In the genomic region with DNA sequence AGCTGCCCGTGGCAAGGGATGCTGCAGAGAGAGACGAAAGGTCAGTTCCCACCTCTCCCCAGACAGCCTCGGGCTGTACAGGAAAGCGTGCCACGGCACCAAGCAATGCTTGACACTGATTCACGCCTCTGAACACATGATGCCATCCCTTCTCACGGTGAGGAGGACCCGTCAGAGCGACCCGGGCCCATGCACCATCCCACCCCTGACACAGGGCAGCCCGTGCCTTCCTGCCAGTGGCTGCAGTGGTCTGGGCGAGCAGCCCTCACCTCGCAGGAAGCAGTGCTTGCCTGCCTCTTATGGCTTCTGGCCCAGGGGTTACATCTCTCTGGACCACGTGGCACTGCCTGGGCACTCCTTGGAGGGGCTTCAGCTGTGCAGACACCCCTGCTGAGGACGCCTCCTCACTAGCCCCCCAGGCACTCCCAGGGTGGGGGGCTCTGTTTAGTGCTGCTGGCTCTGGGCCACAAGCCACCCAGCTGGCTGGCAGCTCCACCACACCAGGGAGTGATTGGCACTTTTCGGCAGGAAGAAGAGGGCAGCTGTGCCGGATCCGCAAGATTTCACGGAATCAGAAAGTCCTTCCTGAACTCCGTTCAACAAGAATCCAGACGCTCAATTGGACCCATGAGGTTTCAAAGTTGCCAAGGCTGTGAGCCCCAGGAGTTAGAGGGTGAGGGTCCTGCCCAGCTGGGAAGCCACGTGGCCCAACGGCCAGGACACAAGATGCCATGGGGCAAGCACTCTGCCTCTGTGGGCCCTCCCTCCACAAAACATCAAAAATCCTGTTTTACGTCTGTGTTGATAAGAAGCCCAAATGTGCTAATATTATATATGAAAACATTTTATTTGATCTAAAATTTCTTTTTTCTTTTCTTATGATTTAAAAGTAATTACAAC, we compare ENCODE assay signal across 29 cellular contexts. TPM values are rescaled to one million over a fixed set of nuclear protein-coding genes. Genes with fewer than 3 reads are reported as not detected.
A peak's percentile ranks its signal among the peaks of the same experiment; 100 is the strongest.
DNase-seq lines count a peak whose midpoint lies in the region; ATAC-seq and TF ChIP-seq lines count a peak whose summit lies in the region.
"Had no signal": no experiment of that assay in that cellular context is flagged by ENCODE, and none has a peak within 500 bp of the region (broad histone marks: within the 10 kb centered on the region; RNA-seq: fewer than 3 reads in every experiment).

No MANE protein-coding gene starts in this region.

- H3K9me2 ChIP-seq in GM23248 (ENCODE audit: insufficient read depth), result no peaks in the 10 kb centered on the region

- H3K36me3 ChIP-seq in Peyer's patch, result no peaks in the 10 kb centered on the region
- no peaks in the 10 kb centered on the region for H3K36me3 ChIP-seq in right lobe of liver
- H3K36me3 ChIP-seq in spleen, result no peaks in the 10 kb centered on the region
- H3K36me3 ChIP-seq in GM23248 (ENCODE audit: low read depth), result no peaks in the 10 kb centered on the region
- H3K36me3 ChIP-seq: ascending aorta, ovary, thoracic aorta, uterus had no signal

- no peaks in the 10 kb centered on the region for H4K20me1 ChIP-seq in GM23248 (ENCODE audit: insufficient read depth)

- no peak overlapping the region for H3K4me2 ChIP-seq in GM23248 (ENCODE audit: unreplicated experiment)

- H3F3A ChIP-seq in GM23248 (ENCODE audit: insufficient read depth), result no peaks in the 10 kb centered on the region

- no peak for TF ChIP-seq POLR2A in Peyer's patch (IDR thresholded peaks at IDR 0.05)
- TF ChIP-seq POLR2A in right lobe of liver (IDR thresholded peaks at IDR 0.05), result no peak
- TF ChIP-seq POLR2A in spleen (IDR thresholded peaks at IDR 0.05), result no peak

- H3K27ac ChIP-seq in Peyer's patch (no peak overlapping the region), right lobe of liver (no peak overlapping the region), spleen (no peak overlapping the region), GM23248 (no peak overlapping the region), caudate nucleus (ENCODE audit: low read depth, low read length) (no peak overlapping the region)
- H3K27ac ChIP-seq: ascending aorta, ovary, SK-N-MC, thoracic aorta, uterus had no signal

- DNase-seq in activated effector memory CD4-positive, alpha-beta T cell treated with anti-CD3 and anti-CD28 coated beads, Interleukin-2, amount 50 U/mL, for 16 hours, result peak; percentile 21
- DNase-seq in activated effector memory CD4-positive, alpha-beta T cell treated with Interleukin-2 at 50 U/mL for 16 hours, result no peak
- peak in 2 of 3 donors; percentile 37 to 40 for DNase-seq in Peyer's patch
- peak in 2 of 3 donors; percentile 30 to 37 for DNase-seq in right lobe of liver
- peak; percentile 61 for DNase-seq in spleen
- no peak for DNase-seq in GM23248
- DNase-seq in caudate nucleus (lab: John Stamatoyannopoulos, UW), result no peak
- DNase-seq in nucleus accumbens (lab: John Stamatoyannopoulos, UW), result no peak
- DNase-seq: activated CD4-positive, alpha-beta T cell treated with anti-CD3 and anti-CD28 coated beads for 36 hours; activated CD8-positive, alpha-beta T cell treated with anti-CD3 and anti-CD28 coated beads for 36 hours; AML-193; CD4-positive, alpha-beta memory T cell; GOT3; KG1; NCI-H1092 treated with DMSO at 0.1 percent for 48 hours; NCI-H187; NCI-H2171; NCI-H510A; NK-92 treated with Interleukin-12 subunit alpha and Interleukin-12 subunit beta, amount 100 ng/mL, for 24 hours; PC-3; stimulated activated CD4-positive, alpha-beta T cell treated with anti-CD3 and anti-CD28 coated beads, Interleukin-2, amount 100 ng/mL, for 24 hours; stimulated activated naive CD8-positive, alpha-beta T cell treated with anti-CD3 and anti-CD28 coated beads, Interleukin-15, Interleukin-2, amounts not matched to agents 100 U/mL and 50 U/mL, for 24 hours; T-helper 17 cell had no signal

- H3K4me1 ChIP-seq in Peyer's patch (peaks cover 0 to 2% (median 0%) of the 10 kb centered on the region in 4 donors), right lobe of liver (no peaks in the 10 kb centered on the region), spleen (no peaks in the 10 kb centered on the region), GM23248 (ENCODE audit: insufficient read depth) (no peaks in the 10 kb centered on the region)
- H3K4me1 ChIP-seq: ascending aorta, uterus had no signal

- H3K27me3 ChIP-seq in Peyer's patch, result no peaks in the 10 kb centered on the region
- no peaks in the 10 kb centered on the region for H3K27me3 ChIP-seq in right lobe of liver
- H3K27me3 ChIP-seq in spleen (replicated peaks in 1 of 7), result peaks cover 0 to 70% (median 0%) of the 10 kb centered on the region in 7 donors
- peaks cover 12% of the 10 kb centered on the region for H3K27me3 ChIP-seq in GM23248 (replicated peaks; ENCODE audit: insufficient read depth)
- H3K27me3 ChIP-seq: ascending aorta, ovary, uterus had no signal

- WGBS in right lobe of liver (ENCODE audit: insufficient coverage, low coverage, low lambda C conversion rate, missing lambda C conversion rate), result 56% methylated on average over 7 of the region's 24 CpGs
- WGBS in spleen, 5 donors, result 64 to 85% (median 76%) methylated on average over 19 to 24 of the region's 24 CpGs
- WGBS in GM23248 (ENCODE audit: low coverage in 1 of 2, low lambda C conversion rate in 2 of 2, missing lambda C conversion rate in 2 of 2), 2 experiments, result 69 to 72% methylated on average over 20 to 24 of the region's 24 CpGs

- H2AFZ ChIP-seq in GM23248, result no peak overlapping the region

- TF ChIP-seq CTCF in Peyer's patch (IDR thresholded peaks at IDR 0.05) (no peak), right lobe of liver (IDR thresholded peaks at IDR 0.05) (no peak), spleen (IDR thresholded peaks at IDR 0.05 in 8 of 11, conservative IDR thresholded peaks at IDR 0.05 in 3 of 11) (no peak)

- intact Hi-C loops in right lobe of liver (cut with DNase I) (no loop called here), spleen (cut with DNase I; ENCODE audit: low total_unique reads) (no loop called here)

- no peaks in the 10 kb centered on the region for H3K79me2 ChIP-seq in GM23248 (ENCODE audit: insufficient read depth)

- H3K9ac ChIP-seq in GM23248, result no peak overlapping the region

- H3K4me3 ChIP-seq in Peyer's patch (no peak overlapping the region), right lobe of liver (no peak overlapping the region), spleen (no peak overlapping the region), GM23248 (no peak overlapping the region)
- H3K4me3 ChIP-seq: ascending aorta, ovary, SK-N-MC, thoracic aorta, uterus had no signal

- no peak for ATAC-seq in right lobe of liver
- ATAC-seq: activated CD4-positive, alpha-beta T cell treated with anti-CD3 and anti-CD28 coated beads for 36 hours; activated CD8-positive, alpha-beta T cell treated with anti-CD3 and anti-CD28 coated beads for 36 hours; naive thymus-derived CD4-positive, alpha-beta T cell; PC-3; stimulated activated naive CD8-positive, alpha-beta T cell treated with anti-CD3 and anti-CD28 coated beads, Interleukin-15, Interleukin-2, amounts not matched to agents 100 U/mL and 50 U/mL, for 24 hours; T-helper 17 cell had no signal

- in situ Hi-C loops in GM23248 (cut with MboI), result no loop called here

- H3K9me3 ChIP-seq in Peyer's patch (no peaks in the 10 kb centered on the region), right lobe of liver (no peaks in the 10 kb centered on the region), spleen (no peaks in the 10 kb centered on the region), GM23248 (ENCODE audit: low read depth) (no peaks in the 10 kb centered on the region)
- H3K9me3 ChIP-seq: ascending aorta, ovary, thoracic aorta, uterus had no signal

RNA-seq across cellular contexts. Expression of a gene that starts 34.8 kb away (rescaled TPM):
- 10 to 100 TPM; 10.7 to 70.8 (median 30.5) TPM for total RNA-seq in Peyer's patch
- total RNA-seq in right lobe of liver, result 10 to 100 TPM in 4 of 6 experiments, 1 to 10 TPM in 2; 4.5 to 24.5 (median 15.7) TPM
- total RNA-seq in spleen, result 10 to 100 TPM; 21.6 to 52.8 (median 35.0) TPM
- polyA plus RNA-seq in spleen, result 10 to 100 TPM in 2 of 3 donors, 1 to 10 TPM in 1; 7.5 to 17.6 (median 13.3) TPM
- 6.8 and 7.8 TPM in 2 replicates for total RNA-seq in GM23248 (2014; rRNA removed; shearing (Covaris generic))
- polyA plus RNA-seq in GM23248 (2016; fragmentation: Nextera tagmentation; extraction: Ambion mirVana), result 7.8 and 8.4 TPM in 2 replicates

Comparison
In these comparisons a context has a peak if more than half of its experiments do, and no peak if none do; other contexts are left out.
1. DNase-seq: peak in activated effector memory CD4-positive, alpha-beta T cell treated with anti-CD3 and anti-CD28 coated beads, Interleukin-2, amount 50 U/mL, for 16 hours (single experiment), Peyer's patch (2 of 3), right lobe of liver (2 of 3) and spleen (single experiment); none in activated effector memory CD4-positive, alpha-beta T cell treated with Interleukin-2 at 50 U/mL for 16 hours (single experiment), GM23248 (single experiment), caudate nucleus (0 of 61) and nucleus accumbens (0 of 56).